In the genomic region with DNA sequence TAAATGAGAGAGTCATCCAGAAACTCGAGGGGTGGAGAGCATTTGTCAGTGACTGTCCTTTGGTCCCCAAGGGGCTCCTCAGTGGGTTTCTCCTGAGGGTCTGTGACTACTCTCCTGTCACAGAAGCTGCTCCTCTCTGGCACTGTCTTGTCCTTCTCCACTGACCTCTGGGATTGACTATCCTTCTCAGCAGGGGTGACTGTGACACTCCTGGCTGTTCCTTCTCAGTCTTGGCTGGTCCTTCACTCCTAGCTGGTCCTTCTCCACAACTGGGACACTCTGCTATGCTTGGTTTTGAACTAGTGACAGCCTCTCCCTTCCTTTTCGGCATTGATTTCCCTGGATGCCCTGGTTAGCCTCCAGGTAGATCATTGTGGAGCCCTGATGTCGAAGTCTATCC, we compare ENCODE assay signal across 1 cellular context.
TF ChIP-seq lines count a peak whose summit lies in the region.

No MANE protein-coding gene starts in this region.

TF ChIP-seq in HepG2, 621 proteins besides CTCF, POLR2A, EP300 and RAD21:
- TF ChIP-seq SIX4 (CRISPR knock-in tag; IDR thresholded peaks at IDR 0.05), result no peak
- 0 out of 2 replicates have a peak, but pooled peaks have one; percentile 49 for TF ChIP-seq PAF1 (CRISPR knock-in tag; IDR thresholded peaks at IDR 0.05)
- TF ChIP-seq PBX2 (CRISPR knock-in tag; IDR thresholded peaks at IDR 0.05), result no peak
TF ChIP-seq in HepG2: peak in this region for 1.
